ENCODE assay signal across 1 cellular context in the genomic region with DNA sequence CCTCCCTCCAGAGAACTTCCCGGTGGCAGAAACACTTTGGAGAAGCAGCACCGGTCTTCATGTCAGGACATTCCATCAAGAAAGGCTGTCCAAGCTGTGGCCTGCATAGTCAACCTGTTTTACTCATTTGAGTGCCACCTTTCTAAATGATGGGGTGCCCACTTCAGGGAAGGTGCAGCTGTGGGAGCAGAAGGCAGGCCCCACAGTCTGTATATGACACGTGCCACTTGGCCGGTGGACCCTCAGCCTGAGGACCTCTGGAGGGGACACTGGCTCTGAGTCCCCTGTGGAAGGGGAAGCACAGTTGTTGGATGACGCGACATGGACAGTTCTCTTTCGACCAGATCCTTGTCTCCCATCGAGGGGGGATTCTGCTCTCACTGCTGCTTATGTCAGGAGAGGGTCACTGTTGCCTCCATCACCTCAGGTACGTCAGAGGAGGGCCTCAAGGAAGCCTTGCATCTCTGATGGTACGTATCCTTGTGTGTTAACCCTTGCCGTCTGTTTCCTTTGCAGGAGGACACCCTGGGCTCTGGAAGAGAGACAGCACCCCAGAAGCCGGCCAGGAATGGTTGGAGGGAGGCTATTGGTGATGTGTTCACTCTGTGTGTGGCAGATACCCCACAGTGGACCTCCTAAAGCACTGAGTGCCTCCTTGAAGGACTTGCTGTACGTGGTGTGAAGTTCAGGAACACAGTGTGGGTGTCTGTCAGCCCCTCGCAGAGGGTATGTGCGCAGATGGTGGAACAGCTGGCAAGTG.
TF ChIP-seq lines count a peak whose summit lies in the region.

No MANE protein-coding gene starts in this region.

TF ChIP-seq in HepG2, 621 proteins besides CTCF, POLR2A, EP300 and RAD21:
- TF ChIP-seq NR2C2 (CRISPR knock-in tag; IDR thresholded peaks at IDR 0.05; ENCODE audit: borderline replicate concordance) (no peak), PRPF4 (IDR thresholded peaks at IDR 0.05; ENCODE audit: low read depth, low read length, poor library complexity, severe bottlenecking) (no peak), TCF12 (IDR thresholded peaks at IDR 0.05) (no peak), TCF12 (CRISPR knock-in tag; IDR thresholded peaks at IDR 0.05) (no peak), ZNF383 (CRISPR knock-in tag; IDR thresholded peaks at IDR 0.05; ENCODE audit: borderline replicate concordance) (no peak), SOX6 (IDR thresholded peaks at IDR 0.05) (no peak), SOX6 (CRISPR knock-in tag; IDR thresholded peaks at IDR 0.05) (no peak), CENPT (CRISPR knock-in tag; IDR thresholded peaks at IDR 0.05; ENCODE audit: low read depth) (no peak), STAT5B (CRISPR knock-in tag; IDR thresholded peaks at IDR 0.05) (no peak), TIGD3 (CRISPR knock-in tag; IDR thresholded peaks at IDR 0.05; ENCODE audit: borderline replicate concordance) (no peak), PAX8 (CRISPR knock-in tag; IDR thresholded peaks at IDR 0.05; ENCODE audit: borderline replicate concordance) (no peak), ZNF10 (CRISPR knock-in tag; IDR thresholded peaks at IDR 0.05; ENCODE audit: borderline replicate concordance, low read depth) (no peak), ZSCAN20 (CRISPR knock-in tag; IDR thresholded peaks at IDR 0.05; ENCODE audit: borderline replicate concordance) (no peak)
- TF ChIP-seq, protein P1, sequence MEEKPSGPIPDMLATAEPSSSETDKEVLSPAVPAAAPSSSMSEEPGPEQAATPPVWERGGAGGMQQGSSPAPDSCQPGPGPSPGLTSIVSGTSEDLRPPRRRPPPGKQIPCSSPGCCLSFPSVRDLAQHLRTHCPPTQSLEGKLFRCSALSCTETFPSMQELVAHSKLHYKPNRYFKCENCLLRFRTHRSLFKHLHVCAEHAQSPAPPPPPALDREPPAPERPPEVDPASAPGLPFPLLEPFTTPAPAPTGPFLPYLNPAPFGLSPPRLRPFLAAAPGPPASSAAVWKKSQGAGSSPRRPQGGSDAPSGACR (CRISPR knock-in tag; IDR thresholded peaks at IDR 0.05), result no peak
- TF ChIP-seq, protein P2, sequence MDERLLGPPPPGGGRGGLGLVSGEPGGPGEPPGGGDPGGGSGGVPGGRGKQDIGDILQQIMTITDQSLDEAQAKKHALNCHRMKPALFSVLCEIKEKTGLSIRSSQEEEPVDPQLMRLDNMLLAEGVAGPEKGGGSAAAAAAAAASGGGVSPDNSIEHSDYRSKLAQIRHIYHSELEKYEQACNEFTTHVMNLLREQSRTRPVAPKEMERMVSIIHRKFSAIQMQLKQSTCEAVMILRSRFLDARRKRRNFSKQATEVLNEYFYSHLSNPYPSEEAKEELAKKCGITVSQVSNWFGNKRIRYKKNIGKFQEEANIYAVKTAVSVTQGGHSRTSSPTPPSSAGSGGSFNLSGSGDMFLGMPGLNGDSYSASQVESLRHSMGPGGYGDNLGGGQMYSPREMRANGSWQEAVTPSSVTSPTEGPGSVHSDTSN (CRISPR knock-in tag; IDR thresholded peaks at IDR 0.05), result no peak
